Comparison of ENCODE assay signal across 16 cellular contexts in the genomic region with DNA sequence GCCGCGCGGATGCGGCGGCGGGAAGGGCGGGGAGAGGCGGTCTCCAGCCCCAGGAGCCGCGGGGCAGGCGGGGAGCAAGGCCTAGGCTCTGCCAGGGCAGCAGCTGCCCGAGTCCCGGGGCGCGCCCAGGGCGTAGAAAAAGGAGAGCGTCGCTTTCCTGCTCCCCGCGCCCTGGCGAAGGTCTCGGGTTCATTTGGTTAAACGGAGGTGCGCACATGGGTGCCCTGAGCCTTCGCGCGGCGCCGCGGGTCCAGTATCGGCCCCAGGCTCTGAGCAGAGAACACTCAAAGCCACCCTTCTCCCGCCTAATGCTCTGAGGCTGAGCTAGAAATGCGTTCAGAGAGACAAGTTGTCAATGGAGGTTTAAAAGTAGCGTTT. TPM values are rescaled to one million over a fixed set of nuclear protein-coding genes. Genes with fewer than 3 reads are reported as not detected.
DNase-seq lines count a peak whose midpoint lies in the region; ATAC-seq, FAIRE-seq and TF ChIP-seq lines count a peak whose summit lies in the region.
"Had no signal": no experiment of that assay in that cellular context is flagged by ENCODE, and none has a peak within 500 bp of the region (broad histone marks: within the 10 kb centered on the region; RNA-seq: fewer than 3 reads in every experiment).

No MANE protein-coding gene starts in this region.

- no peak overlapping the region for H3K27ac Mint-ChIP-seq in type B pancreatic cell
- H3K27ac Mint-ChIP-seq: activated CD4-positive, alpha-beta T cell treated with anti-CD3 and anti-CD28 coated beads, Interleukin-2, amount 10 ng/mL, durations not matched to agents 24 days and 14 days; activated T-helper 17 cell treated with anti-CD3 and anti-CD28 coated beads, Interleukin-2, amount 50 U/mL, for 72 hours; T-helper 2 cell treated with Interferon-gamma antibody and Interleukin-4, amounts not matched to agents 5 μg/mL and 100 μg/mL, for 36 hours had no signal

- H3K36me3 ChIP-seq in cardiac muscle cell (no peaks in the 10 kb centered on the region), neural cell (ENCODE audit: insufficient read depth, low read length) (no peaks in the 10 kb centered on the region), small intestine (ENCODE audit: control insufficient read depth in 2 of 2, insufficient read depth in 2 of 2, low read length in 2 of 2) (no peaks in the 10 kb centered on the region)
- H3K36me3 ChIP-seq: thoracic aorta had no signal

- peaks cover 17% of the 10 kb centered on the region for H3K9me3 Mint-ChIP-seq in type B pancreatic cell
- H3K9me3 Mint-ChIP-seq: activated CD4-positive, alpha-beta T cell treated with anti-CD3 and anti-CD28 coated beads, Interleukin-2, amount 10 ng/mL, durations not matched to agents 24 days and 14 days had no signal

- H3K4me3 ChIP-seq in cardiac muscle cell: peak overlapping the region; percentile 47
- peak overlapping the region; percentile 66 for H3K4me3 ChIP-seq in neural cell (ENCODE audit: low read length)
- H3K4me3 ChIP-seq in small intestine (ENCODE audit: low read depth in 1 of 2, low read length in 2 of 2): no peak overlapping the region
- H3K4me3 ChIP-seq: body of pancreas, thoracic aorta had no signal

- no peak for TF ChIP-seq CTCF in cardiac muscle cell (IDR thresholded peaks at IDR 0.05; ENCODE audit: low read depth, low read length)
- no peak for TF ChIP-seq CTCF in neural cell (IDR thresholded peaks at IDR 0.05; ENCODE audit: poor library complexity, severe bottlenecking)
- TF ChIP-seq CTCF in type B pancreatic cell (conservative IDR thresholded peaks at IDR 0.05): no peak

- H3K36me3 Mint-ChIP-seq in type B pancreatic cell: peaks cover 7% of the 10 kb centered on the region

- 3 to 9% (median 9%) methylated on average over 31 to 34 of the region's 34 CpGs for WGBS in small intestine, 3 donors

- no peak overlapping the region for H2AFZ ChIP-seq in neural cell (ENCODE audit: low read depth, low read length)

- H3K4me1 ChIP-seq in cardiac muscle cell (ENCODE audit: low read depth) (peaks cover 14% of the 10 kb centered on the region), small intestine (ENCODE audit: control insufficient read depth in 2 of 2, insufficient read depth in 1 of 2, low read depth in 1 of 2, low read length in 1 of 2) (no peaks in the 10 kb centered on the region)

- H3K4me2 ChIP-seq in neural cell (ENCODE audit: low read length): no peak overlapping the region

- no peaks in the 10 kb centered on the region for H3F3A ChIP-seq in neural cell (ENCODE audit: insufficient read depth, low read length, poor library complexity, severe bottlenecking)

- peaks cover 77% of the 10 kb centered on the region for H3K27me3 ChIP-seq in cardiac muscle cell
- H3K27me3 ChIP-seq in neural cell (ENCODE audit: insufficient read depth, low read depth, low read length): peaks cover 73% of the 10 kb centered on the region
- peaks cover 17% of the 10 kb centered on the region in 2 donors for H3K27me3 ChIP-seq in small intestine (ENCODE audit: control insufficient read depth in 2 of 2, insufficient read depth in 2 of 2, low read length in 2 of 2)

- no peak for TF ChIP-seq RAD21 in neural cell (conservative IDR thresholded peaks at IDR 0.05)

- no peaks in the 10 kb centered on the region for H3K9me2 ChIP-seq in neural cell (ENCODE audit: insufficient read depth, low read length)

- no peak overlapping the region for H3K27ac ChIP-seq in cardiac muscle cell
- H3K27ac ChIP-seq in neural cell (ENCODE audit: low read length): no peak overlapping the region
- no peak overlapping the region for H3K27ac ChIP-seq in small intestine (ENCODE audit: low read depth in 1 of 2, low read length in 1 of 2)
- H3K27ac ChIP-seq: body of pancreas, thoracic aorta had no signal

- H3K27me3 Mint-ChIP-seq in type B pancreatic cell: peaks cover 47% of the 10 kb centered on the region

- no peaks in the 10 kb centered on the region for H4K20me1 ChIP-seq in neural cell (ENCODE audit: insufficient read depth)

- ATAC-seq in GM19023 (IDR thresholded peaks at IDR 0.05; ENCODE audit: unreplicated experiment): no peak
- ATAC-seq: activated T-helper 17 cell treated with anti-CD3 and anti-CD28 coated beads, Interleukin-2, amount 50 U/mL, for 72 hours; body of pancreas had no signal

- peak overlapping the region; percentile 91 for H3K4me3 Mint-ChIP-seq in type B pancreatic cell
- H3K4me3 Mint-ChIP-seq: activated CD4-positive, alpha-beta T cell treated with anti-CD3 and anti-CD28 coated beads, Interleukin-2, amount 10 ng/mL, durations not matched to agents 24 days and 14 days; activated T-helper 17 cell treated with anti-CD3 and anti-CD28 coated beads, Interleukin-2, amount 50 U/mL, for 72 hours; T-helper 2 cell treated with Interferon-gamma antibody and Interleukin-4, amounts not matched to agents 5 μg/mL and 100 μg/mL, for 36 hours had no signal

- no peaks in the 10 kb centered on the region for H3K9me3 ChIP-seq in cardiac muscle cell (ENCODE audit: low read depth)
- peaks cover 16% of the 10 kb centered on the region for H3K9me3 ChIP-seq in neural cell (ENCODE audit: low read length)
- H3K9me3 ChIP-seq in small intestine (ENCODE audit: control insufficient read depth, low read depth): no peaks in the 10 kb centered on the region
- H3K9me3 ChIP-seq: thoracic aorta had no signal

- no peak overlapping the region for H3K9ac ChIP-seq in neural cell (ENCODE audit: low read length)

- H3K4me1 Mint-ChIP-seq in type B pancreatic cell (ENCODE audit: unreplicated experiment): peaks cover 28% of the 10 kb centered on the region
- H3K4me1 Mint-ChIP-seq: activated CD4-positive, alpha-beta T cell treated with anti-CD3 and anti-CD28 coated beads, Interleukin-2, amount 10 ng/mL, durations not matched to agents 24 days and 14 days; activated T-helper 17 cell treated with anti-CD3 and anti-CD28 coated beads, Interleukin-2, amount 50 U/mL, for 72 hours had no signal

- TF ChIP-seq EP300 in neural cell (conservative IDR thresholded peaks at IDR 0.05; ENCODE audit: poor library complexity, severe bottlenecking): no peak

- DNase-seq in NCI-H1105 treated with DMSO at 0.1 percent for 48 hours (lab: John Stamatoyannopoulos, UW) (peak; percentile 17), NCI-H1105 (lab: John Stamatoyannopoulos, UW) (no peak), cardiac muscle cell (ENCODE audit: low read depth in 1 of 2, low spot score in 1 of 2) (peak in 1 of 2 donors; percentile 31), type B pancreatic cell (ENCODE audit: extremely low spot score, unreplicated experiment) (no peak), HK-2 (ENCODE audit: unreplicated experiment) (no peak), small intestine (no peak)
- DNase-seq: activated CD4-positive, alpha-beta T cell treated with anti-CD3 and anti-CD28 coated beads, Interleukin-2, amount 10 ng/mL, durations not matched to agents 24 days and 14 days; COR-L47; NCI-H2107 had no signal

- FAIRE-seq in small intestine (lab: Jason Lieb, UNC): no peak
- FAIRE-seq: A204.1 had no signal

- H3K79me2 ChIP-seq in neural cell (replicated peaks; ENCODE audit: insufficient read depth, low read length): no peaks in the 10 kb centered on the region

TF ChIP-seq in neural cell, 6 proteins besides CTCF, POLR2A, EP300 and RAD21:
- no peak for TF ChIP-seq POLR2AphosphoS5 (IDR thresholded peaks at IDR 0.05)
- TF ChIP-seq SMC3 (conservative IDR thresholded peaks at IDR 0.05; ENCODE audit: poor library complexity): no peak
- TF ChIP-seq MXI1 (conservative IDR thresholded peaks at IDR 0.05; ENCODE audit: poor library complexity, severe bottlenecking): no peak
- TF ChIP-seq, protein P1, sequence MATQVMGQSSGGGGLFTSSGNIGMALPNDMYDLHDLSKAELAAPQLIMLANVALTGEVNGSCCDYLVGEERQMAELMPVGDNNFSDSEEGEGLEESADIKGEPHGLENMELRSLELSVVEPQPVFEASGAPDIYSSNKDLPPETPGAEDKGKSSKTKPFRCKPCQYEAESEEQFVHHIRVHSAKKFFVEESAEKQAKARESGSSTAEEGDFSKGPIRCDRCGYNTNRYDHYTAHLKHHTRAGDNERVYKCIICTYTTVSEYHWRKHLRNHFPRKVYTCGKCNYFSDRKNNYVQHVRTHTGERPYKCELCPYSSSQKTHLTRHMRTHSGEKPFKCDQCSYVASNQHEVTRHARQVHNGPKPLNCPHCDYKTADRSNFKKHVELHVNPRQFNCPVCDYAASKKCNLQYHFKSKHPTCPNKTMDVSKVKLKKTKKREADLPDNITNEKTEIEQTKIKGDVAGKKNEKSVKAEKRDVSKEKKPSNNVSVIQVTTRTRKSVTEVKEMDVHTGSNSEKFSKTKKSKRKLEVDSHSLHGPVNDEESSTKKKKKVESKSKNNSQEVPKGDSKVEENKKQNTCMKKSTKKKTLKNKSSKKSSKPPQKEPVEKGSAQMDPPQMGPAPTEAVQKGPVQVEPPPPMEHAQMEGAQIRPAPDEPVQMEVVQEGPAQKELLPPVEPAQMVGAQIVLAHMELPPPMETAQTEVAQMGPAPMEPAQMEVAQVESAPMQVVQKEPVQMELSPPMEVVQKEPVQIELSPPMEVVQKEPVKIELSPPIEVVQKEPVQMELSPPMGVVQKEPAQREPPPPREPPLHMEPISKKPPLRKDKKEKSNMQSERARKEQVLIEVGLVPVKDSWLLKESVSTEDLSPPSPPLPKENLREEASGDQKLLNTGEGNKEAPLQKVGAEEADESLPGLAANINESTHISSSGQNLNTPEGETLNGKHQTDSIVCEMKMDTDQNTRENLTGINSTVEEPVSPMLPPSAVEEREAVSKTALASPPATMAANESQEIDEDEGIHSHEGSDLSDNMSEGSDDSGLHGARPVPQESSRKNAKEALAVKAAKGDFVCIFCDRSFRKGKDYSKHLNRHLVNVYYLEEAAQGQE (IDR thresholded peaks at IDR 0.05; ENCODE audit: borderline replicate concordance): no peak
- TF ChIP-seq EZH2 (IDR thresholded peaks at IDR 0.05; ENCODE audit: borderline replicate concordance, insufficient read depth, low read length, poor library complexity, severe bottlenecking): no peak
- TF ChIP-seq TAF1 (IDR thresholded peaks at IDR 0.05; ENCODE audit: low read depth): no peak

RNA-seq across cellular contexts. Expression of gene TMEM132C, which starts 1.4 kb away (rescaled TPM):
- 1.8 and 3.9 TPM in 2 replicates for total RNA-seq in cardiac muscle cell
- polyA plus RNA-seq in cardiac muscle cell: 1.6 and 2.5 TPM in 2 replicates
- 0.06 and 0.18 TPM in 2 replicates for polyA plus RNA-seq in neural cell
- polyA minus RNA-seq in neural cell: 0.35 and 0.49 TPM in 2 replicates
- total RNA-seq in type B pancreatic cell (ENCODE audit: low replicate concordance): 4.3 and 61.8 TPM in 2 replicates
- polyA plus RNA-seq in small intestine: 1 to 10 TPM in 1 of 3 donors, under 1 TPM in 1, not detected in 1; 0.27 to 3.2 TPM
- total RNA-seq: activated CD4-positive, alpha-beta T cell treated with anti-CD3 and anti-CD28 coated beads, Interleukin-2, amount 10 ng/mL, durations not matched to agents 24 days and 14 days; activated T-helper 17 cell treated with anti-CD3 and anti-CD28 coated beads, Interleukin-2, amount 50 U/mL, for 72 hours had no signal

Comparison
In these comparisons a context has a peak if more than half of its experiments do, and no peak if none do; other contexts are left out.
1. H3K4me3 ChIP-seq: peak in cardiac muscle cell (single experiment) and neural cell (single experiment); none in small intestine (0 of 2).